ENCODE assay signal across 29 cellular contexts in the genomic region with DNA sequence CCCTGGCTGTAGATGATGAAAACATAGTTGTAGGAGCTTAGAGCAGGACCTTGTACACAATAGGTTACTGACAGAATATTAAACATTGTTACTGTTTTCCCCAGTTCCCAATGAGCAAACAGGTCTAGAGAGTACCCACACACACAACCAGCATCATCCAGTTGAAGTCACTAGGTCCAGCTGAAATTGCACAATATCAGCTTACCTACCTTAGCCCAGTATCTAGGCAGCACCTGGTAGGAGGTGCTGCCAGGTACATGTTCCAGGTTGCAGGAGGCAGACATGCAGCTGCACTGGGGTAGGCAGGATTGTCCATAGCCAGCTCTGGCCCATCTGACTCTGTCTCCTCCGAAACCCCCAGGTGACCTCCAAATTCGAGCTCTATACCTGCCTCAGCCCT. TPM values are rescaled to one million over a fixed set of nuclear protein-coding genes. Genes with fewer than 3 reads are reported as not detected.
DNase-seq lines count a peak whose midpoint lies in the region; ATAC-seq, FAIRE-seq and TF ChIP-seq lines count a peak whose summit lies in the region.
"Had no signal": no experiment of that assay in that cellular context is flagged by ENCODE, and none has a peak within 500 bp of the region (broad histone marks: within the 10 kb centered on the region; RNA-seq: fewer than 3 reads in every experiment).

No MANE protein-coding gene starts in this region.

- H3K4me1 Mint-ChIP-seq in endothelial cell (ENCODE audit: unreplicated experiment) = peaks cover 2% of the 10 kb centered on the region

- H3K4me1 ChIP-seq in HepG2 (ENCODE audit: insufficient read depth, low read length) = peaks cover 2% of the 10 kb centered on the region
- H3K4me1 ChIP-seq in right lobe of liver = peaks cover 0 to under 1% (median 0%) of the 10 kb centered on the region in 4 donors
- H3K4me1 ChIP-seq in IMR-90 (ENCODE audit: control insufficient read depth, insufficient read depth, low read length) = no peaks in the 10 kb centered on the region

- peaks cover 4% of the 10 kb centered on the region for H3K9me1 ChIP-seq in IMR-90 (ENCODE audit: insufficient read depth, low read length)

- TF ChIP-seq EP300 in HepG2 (IDR thresholded peaks at IDR 0.05; ENCODE audit: low read depth in 2 of 2, low read length in 2 of 2) = no peak
- TF ChIP-seq EP300 in HepG2 (CRISPR knock-in tag; IDR thresholded peaks at IDR 0.05; ENCODE audit: borderline replicate concordance) = no peak

- no peak for FAIRE-seq in HepG2 (lab: Jason Lieb, UNC)
- FAIRE-seq: A204.1, GM12878, GM18507 had no signal

- CTCF ChIA-PET in HepG2 (lab: Yijun Ruan, JAX; ENCODE audit: low intra/inter-chr PET ratio, low total read pairs) (no interaction called here), IMR-90 (lab: Yijun Ruan, JAX) (no interaction called here)

- no peak overlapping the region for H3K56ac ChIP-seq in IMR-90 (ENCODE audit: extremely low read depth, insufficient read depth, low read length)

- WGBS in HepG2 (ENCODE audit: low lambda C conversion rate) = 83% methylated on average over 1 of the region's 2 CpGs
- no CpG with 5 or more reads among the region's 2 CpGs for WGBS in right lobe of liver (ENCODE audit: insufficient coverage, low coverage, low lambda C conversion rate, missing lambda C conversion rate)
- WGBS in IMR-90 (ENCODE audit: extremely low coverage in 2 of 2, insufficient read length in 1 of 2), 2 experiments = no CpG with 5 or more reads among the region's 2 CpGs

- in situ Hi-C loops in HepG2 (cut with HindIII; ENCODE audit: extremely low pct_ligation_motif_present, low pct_unique_long_range_greater_than_20kb) = no loop called here
- in situ Hi-C loops in IMR-90 (cut with MboI; ENCODE audit: low sequenced_read_pairs) = no loop called here

- peaks cover 6% of the 10 kb centered on the region for H3K79me2 ChIP-seq in HepG2 (ENCODE audit: insufficient read depth, low read length)

- TF ChIP-seq RAD21 in HepG2 (CRISPR knock-in tag; IDR thresholded peaks at IDR 0.05) (no peak), IMR-90 (IDR thresholded peaks at IDR 0.05; ENCODE audit: low read length) (no peak)

- no peak overlapping the region for H3K14ac ChIP-seq in IMR-90 (replicated peaks; ENCODE audit: low read depth, low read length)

- peaks cover 34% of the 10 kb centered on the region for H3K36me3 Mint-ChIP-seq in endothelial cell (ENCODE audit: low read depth, unreplicated experiment)

- H3K4me2 ChIP-seq in HepG2 (ENCODE audit: low read depth, low read length) (no peak overlapping the region), IMR-90 (ENCODE audit: low read depth, low read length) (no peak overlapping the region)
- H3K4me2 ChIP-seq: BLaER1 had no signal

- H3K23ac ChIP-seq in IMR-90 (ENCODE audit: low read depth, low read length) = no peak overlapping the region

- dilution Hi-C loops in IMR-90 (cut with HindIII; ENCODE audit: low sequenced_read_pairs, unreplicated experiment) = no loop called here

- H3K27ac ChIP-seq in HepG2 (ENCODE audit: extremely low read length, insufficient read depth, low read length) = no peak overlapping the region
- H3K27ac ChIP-seq in right lobe of liver = no peak overlapping the region
- no peak overlapping the region for H3K27ac ChIP-seq in IMR-90 (ENCODE audit: insufficient read depth, low read length)
- H3K27ac ChIP-seq: BLaER1 had no signal

- no peaks in the 10 kb centered on the region for H4K20me1 ChIP-seq in HepG2 (ENCODE audit: insufficient read depth, low read length)
- H4K20me1 ChIP-seq in IMR-90 (ENCODE audit: insufficient read depth, low read length) = no peaks in the 10 kb centered on the region

- H3K27ac Mint-ChIP-seq in endothelial cell (ENCODE audit: unreplicated experiment) = no peak overlapping the region

- DNase-seq in HepG2 (ENCODE audit: low spot score) = no peak
- DNase-seq in right lobe of liver = no peak
- no peak for DNase-seq in IMR-90
- DNase-seq in endothelial cell (ENCODE audit: low spot score) = no peak
- DNase-seq in HUDEP-2 (lab: John Stamatoyannopoulos, UW; ENCODE audit: unreplicated experiment in 76 of 76) = no peak
- DNase-seq: 8988T; ACHN; BE2C; C1 segment of cervical spinal cord; CD4-positive, alpha-beta memory T cell; CD4-positive, CD25-positive, alpha-beta regulatory T cell; CD8-positive, alpha-beta memory T cell; COR-L47; DMS 273 treated with DMSO at 0.1 percent for 48 hours; DMS153; DMS53; DMS79; DND-41; EL; GDM1 had no signal

- BruUV-seq in HepG2 (replicated peaks; lab: Mats Ljungman, UMichigan) (no TSS peak), IMR-90 (replicated peaks; lab: Mats Ljungman, UMichigan) (no TSS peak)

- H4K91ac ChIP-seq in IMR-90 (ENCODE audit: insufficient read depth, low read depth, low read length) = no peak overlapping the region

- H3K36me3 ChIP-seq in HepG2 (replicated peaks in 1 of 2; ENCODE audit: control insufficient read depth in 1 of 2, insufficient read depth in 2 of 2, low read length in 2 of 2) = peaks cover 24 to 58% of the 10 kb centered on the region in 2 experiments
- H3K36me3 ChIP-seq in right lobe of liver = peaks cover 0 to 67% (median 19%) of the 10 kb centered on the region in 4 donors
- H3K36me3 ChIP-seq in IMR-90 (ENCODE audit: control insufficient read depth, insufficient read depth, low read length) = peaks cover 52% of the 10 kb centered on the region

- ATAC-seq in HepG2 (no peak), right lobe of liver (no peak), IMR-90 (ENCODE audit: low read depth) (no peak), GM19395 (IDR thresholded peaks at IDR 0.05; ENCODE audit: unreplicated experiment) (no peak)
- ATAC-seq: GM12878 had no signal

- peaks cover 0 to 9% of the 10 kb centered on the region in 2 experiments; a peak in 3 of 4 replicates for H3K79me1 ChIP-seq in IMR-90 (ENCODE audit: low read depth in 1 of 2, low read length in 2 of 2)

- intact Hi-C loops in HepG2 (cut with micrococcal nuclease; ENCODE audit: unreplicated experiment) = loop anchor here (10.0 kb wide), 1 partner anchor 1537 kb away; no protein-coding TSS in a partner anchor
- intact Hi-C loops in right lobe of liver (cut with DNase I) = no loop called here
- intact Hi-C loops in IMR-90 (cut with micrococcal nuclease) = no loop called here

- H4K5ac ChIP-seq in IMR-90 (ENCODE audit: low read depth, low read length) = no peak overlapping the region

- TF ChIP-seq POLR2A in HepG2 (IDR thresholded peaks at IDR 0.05; ENCODE audit: insufficient read depth in 1 of 2, low read depth in 2 of 2, low read length in 2 of 2) = no peak
- no peak for TF ChIP-seq POLR2A in right lobe of liver (IDR thresholded peaks at IDR 0.05)
- TF ChIP-seq POLR2A in IMR-90 (IDR thresholded peaks at IDR 0.05; ENCODE audit: low read depth, low read length) = no peak

- no peak overlapping the region for H3K4me3 ChIP-seq in HepG2 (replicated peaks in 1 of 3; ENCODE audit: insufficient read depth in 1 of 3, low read depth in 2 of 3, low read length in 3 of 3)
- H3K4me3 ChIP-seq in right lobe of liver = no peak overlapping the region
- H3K4me3 ChIP-seq in IMR-90 (ENCODE audit: insufficient read depth, low read depth, low read length) = no peak overlapping the region
- H3K4me3 ChIP-seq: BLaER1, GM12878 had no signal

- H4K8ac ChIP-seq in IMR-90 (ENCODE audit: low read depth in 2 of 2, low read length in 2 of 2) = no peak overlapping the region

- no peaks in the 10 kb centered on the region for H3K27me3 ChIP-seq in HepG2 (ENCODE audit: control insufficient read depth in 1 of 2, insufficient read depth in 2 of 2, low read length in 2 of 2)
- H3K27me3 ChIP-seq in right lobe of liver = no peaks in the 10 kb centered on the region
- H3K27me3 ChIP-seq in IMR-90 (ENCODE audit: control insufficient read depth, insufficient read depth, low read length) = no peaks in the 10 kb centered on the region
- H3K27me3 ChIP-seq: BE2C, BLaER1 had no signal

- no peak overlapping the region for H2BK20ac ChIP-seq in IMR-90 (ENCODE audit: low read depth, low read length)

- POLR2A ChIA-PET in HepG2 (lab: Yijun Ruan, JAX) (no interaction called here), IMR-90 (lab: Charles Lee; ENCODE audit: unreplicated experiment) (no interaction called here)

- no peaks in the 10 kb centered on the region for H3K9me3 Mint-ChIP-seq in endothelial cell (ENCODE audit: unreplicated experiment)
- H3K9me3 Mint-ChIP-seq: CD4-positive, alpha-beta memory T cell; CD4-positive, CD25-positive, alpha-beta regulatory T cell; CD8-positive, alpha-beta memory T cell had no signal

- no peak overlapping the region for H2BK15ac ChIP-seq in IMR-90 (ENCODE audit: low read depth, low read length)

- peak overlapping the region; percentile 25 for H3K4me3 Mint-ChIP-seq in endothelial cell (ENCODE audit: unreplicated experiment)
- H3K4me3 Mint-ChIP-seq: CD14-positive monocyte; CD4-positive, alpha-beta memory T cell; CD8-positive, alpha-beta memory T cell had no signal

- no peak overlapping the region for H2BK5ac ChIP-seq in IMR-90 (ENCODE audit: low read depth, low read length, poor library complexity, severe bottlenecking)

- H2BK120ac ChIP-seq in IMR-90 (ENCODE audit: low read depth, low read length) = no peak overlapping the region

- no peak overlapping the region for H3K18ac ChIP-seq in IMR-90 (ENCODE audit: low read depth, low read length)

- H2AK9ac ChIP-seq in IMR-90 (replicated peaks; ENCODE audit: low read depth, low read length, poor library complexity) = no peak overlapping the region

- H3K9ac ChIP-seq in HepG2 (ENCODE audit: insufficient read depth, low read depth, low read length) (no peak overlapping the region), IMR-90 (ENCODE audit: low read depth, low read length) (no peak overlapping the region)
- H3K9ac ChIP-seq: BLaER1 had no signal

- H2AFZ ChIP-seq in HepG2 (ENCODE audit: low read length) (no peak overlapping the region), IMR-90 (replicated peaks; ENCODE audit: low read length, poor library complexity) (no peak overlapping the region)

- H2AK5ac ChIP-seq in IMR-90 (ENCODE audit: low read depth, low read length) = no peak overlapping the region

- H3K27me3 Mint-ChIP-seq in endothelial cell (ENCODE audit: unreplicated experiment) = no peaks in the 10 kb centered on the region
- H3K27me3 Mint-ChIP-seq: CD4-positive, alpha-beta memory T cell; CD4-positive, CD25-positive, alpha-beta regulatory T cell; CD8-positive, alpha-beta memory T cell had no signal

- H3K4ac ChIP-seq in IMR-90 (ENCODE audit: low read depth, low read length) = no peak overlapping the region

- H3K9me3 ChIP-seq in HepG2 (ENCODE audit: low read length) (no peaks in the 10 kb centered on the region), right lobe of liver (peaks cover 0 to 3% (median 0%) of the 10 kb centered on the region in 4 donors), IMR-90 (ENCODE audit: control insufficient read depth, insufficient read depth, low read length) (no peaks in the 10 kb centered on the region)
- H3K9me3 ChIP-seq: BE2C, BLaER1 had no signal

- no peak for TF ChIP-seq CTCF in HepG2 (CRISPR knock-in tag; IDR thresholded peaks at IDR 0.05)
- no peak for TF ChIP-seq CTCF in right lobe of liver (IDR thresholded peaks at IDR 0.05)
- TF ChIP-seq CTCF in IMR-90 (conservative IDR thresholded peaks at IDR 0.05; ENCODE audit: low read depth, low read length) = no peak
- no peak for TF ChIP-seq CTCF in endothelial cell (IDR thresholded peaks at IDR 0.05; ENCODE audit: unreplicated experiment)

RNA-seq across cellular contexts. Expression of a gene that starts 1.5 kb away (rescaled TPM):
- 0.22 TPM in 1 of 2 replicates, not detected in the other for total RNA-seq in HepG2 (2016; rRNA removed; fragmentation: Illumina TruSeq; extraction: Trizol)
- total RNA-seq in HepG2 (2016; cell fraction: cytosol; rRNA removed; fragmentation: Illumina TruSeq; extraction: Trizol; ENCODE audit: low read depth) = not detected in 2 replicates
- not detected in 2 replicates for total RNA-seq in HepG2 (2016; cell fraction: insoluble cytoplasmic fraction; rRNA removed; fragmentation: Illumina TruSeq; extraction: Trizol)
- total RNA-seq in HepG2 (2016; cell fraction: membrane; rRNA removed; fragmentation: Illumina TruSeq; extraction: Trizol) = 3.0 TPM in 1 of 2 replicates, not detected in the other
- total RNA-seq in HepG2 (2016; cell fraction: nucleus; rRNA removed; fragmentation: Illumina TruSeq; extraction: Trizol) = 0.63 TPM in 1 of 2 replicates, not detected in the other
- polyA plus RNA-seq in HepG2 (2011; rRNA removed) = 0.16 TPM in 1 of 2 replicates, not detected in the other
- not detected in 2 replicates for polyA plus RNA-seq in HepG2 (2011; cell fraction: cytosol; rRNA removed)
- 0.61 and 0.74 TPM in 2 replicates for polyA plus RNA-seq in HepG2 (2011; cell fraction: nucleus; rRNA removed)
- polyA plus RNA-seq in HepG2 (2012) = 0.17 TPM in 1 of 2 replicates, not detected in the other
- polyA plus RNA-seq in HepG2 (2016; cell fraction: cytosol; fragmentation: Illumina TruSeq; extraction: Trizol; ENCODE audit: low read depth) = 0.26 TPM in 1 of 2 replicates, not detected in the other
- not detected in 2 replicates for polyA plus RNA-seq in HepG2 (2016; cell fraction: insoluble cytoplasmic fraction; fragmentation: Illumina TruSeq; extraction: Trizol; ENCODE audit: low read depth)
- polyA plus RNA-seq in HepG2 (2016; cell fraction: membrane; fragmentation: Illumina TruSeq; extraction: Trizol; ENCODE audit: low read depth) = not detected in 2 replicates
- 0.82 and 1.3 TPM in 2 replicates for polyA plus RNA-seq in HepG2 (2016; cell fraction: nucleus; fragmentation: Illumina TruSeq; extraction: Trizol; ENCODE audit: insufficient read depth, low read depth)
- polyA minus RNA-seq in HepG2 (2011; rRNA and poly(A)+ RNA removed; ENCODE audit: low replicate concordance) = not detected in 2 replicates
- polyA minus RNA-seq in HepG2 (2011; cell fraction: cytosol; rRNA and poly(A)+ RNA removed) = not detected in 2 replicates
- polyA minus RNA-seq in HepG2 (2011; cell fraction: nucleus; rRNA and poly(A)+ RNA removed) = not detected in 2 replicates
- 1 to 10 TPM in 5 of 6 experiments, not detected in 1; 1.1 to 2.2 (median 1.4) TPM for total RNA-seq in right lobe of liver
- total RNA-seq in IMR-90 (2012; rRNA removed) = not detected in 2 replicates
- polyA plus RNA-seq in IMR-90 (2012; rRNA removed) = 0.10 TPM in 1 of 2 replicates, not detected in the other
- polyA plus RNA-seq in IMR-90 (2012; cell fraction: cytosol; rRNA removed) = 0.13 and 0.47 TPM in 2 replicates
- polyA plus RNA-seq in IMR-90 (2012; cell fraction: nucleus; rRNA removed; ENCODE audit: low replicate concordance) = 0.50 and 1.2 TPM in 2 replicates
- 2.5 TPM for total RNA-seq in endothelial cell (ENCODE audit: unreplicated experiment)
- total RNA-seq: A673, Daoy, G401 had no signal
- polyA plus RNA-seq: CD14-positive monocyte had no signal

RNA-seq across cellular contexts. Expression of a gene that starts 6.8 kb away (rescaled TPM):
- total RNA-seq in HepG2 (2016; rRNA removed; fragmentation: Illumina TruSeq; extraction: Trizol) (13.8 and 15.6 TPM in 2 replicates), right lobe of liver (10 to 100 TPM; 16.6 to 30.1 (median 27.3) TPM), IMR-90 (2012; rRNA removed) (5.2 and 7.2 TPM in 2 replicates), endothelial cell (ENCODE audit: unreplicated experiment) (35.6 TPM)
- 1.8 and 2.0 TPM in 2 replicates for total RNA-seq in HepG2 (2016; cell fraction: cytosol; rRNA removed; fragmentation: Illumina TruSeq; extraction: Trizol; ENCODE audit: low read depth)
- total RNA-seq in HepG2 (2016; cell fraction: insoluble cytoplasmic fraction; rRNA removed; fragmentation: Illumina TruSeq; extraction: Trizol) = 11.5 and 16.2 TPM in 2 replicates
- 5.9 and 6.3 TPM in 2 replicates for total RNA-seq in HepG2 (2016; cell fraction: membrane; rRNA removed; fragmentation: Illumina TruSeq; extraction: Trizol)
- 13.9 and 18.2 TPM in 2 replicates for total RNA-seq in HepG2 (2016; cell fraction: nucleus; rRNA removed; fragmentation: Illumina TruSeq; extraction: Trizol)
- polyA plus RNA-seq in HepG2 (2011; rRNA removed) (13.4 and 15.5 TPM in 2 replicates), IMR-90 (2012; rRNA removed) (16.8 and 19.2 TPM in 2 replicates)
- 11.1 and 13.9 TPM in 2 replicates for polyA plus RNA-seq in HepG2 (2011; cell fraction: cytosol; rRNA removed)
- 54.1 and 62.7 TPM in 2 replicates for polyA plus RNA-seq in HepG2 (2011; cell fraction: nucleus; rRNA removed)
- 12.2 and 15.6 TPM in 2 replicates for polyA plus RNA-seq in HepG2 (2012)
- polyA plus RNA-seq in HepG2 (2016; cell fraction: cytosol; fragmentation: Illumina TruSeq; extraction: Trizol; ENCODE audit: low read depth) = 1.2 and 1.4 TPM in 2 replicates
- 14.6 and 21.8 TPM in 2 replicates for polyA plus RNA-seq in HepG2 (2016; cell fraction: insoluble cytoplasmic fraction; fragmentation: Illumina TruSeq; extraction: Trizol; ENCODE audit: low read depth)
- 5.9 and 6.0 TPM in 2 replicates for polyA plus RNA-seq in HepG2 (2016; cell fraction: membrane; fragmentation: Illumina TruSeq; extraction: Trizol; ENCODE audit: low read depth)
- 42.3 and 49.3 TPM in 2 replicates for polyA plus RNA-seq in HepG2 (2016; cell fraction: nucleus; fragmentation: Illumina TruSeq; extraction: Trizol; ENCODE audit: insufficient read depth, low read depth)
- polyA minus RNA-seq in HepG2 (2011; rRNA and poly(A)+ RNA removed; ENCODE audit: low replicate concordance) = 23.3 and 35.2 TPM in 2 replicates
- 12.0 and 12.8 TPM in 2 replicates for polyA minus RNA-seq in HepG2 (2011; cell fraction: cytosol; rRNA and poly(A)+ RNA removed)
- 15.9 and 18.8 TPM in 2 replicates for polyA minus RNA-seq in HepG2 (2011; cell fraction: nucleus; rRNA and poly(A)+ RNA removed)
- 12.7 and 19.6 TPM in 2 replicates for polyA plus RNA-seq in IMR-90 (2012; cell fraction: cytosol; rRNA removed)
- 31.1 and 51.6 TPM in 2 replicates for polyA plus RNA-seq in IMR-90 (2012; cell fraction: nucleus; rRNA removed; ENCODE audit: low replicate concordance)
